Comparison of ENCODE assay signal across 8 cellular contexts in genomic region chr10:7788640-7789335, GRCh38. TPM values are rescaled to one million over a fixed set of nuclear protein-coding genes. Genes with fewer than 3 reads are reported as not detected.
DNase-seq lines count a peak whose midpoint lies in the region; TF ChIP-seq lines count a peak whose summit lies in the region.

No MANE protein-coding gene starts in this region.

- H3K36me3 Mint-ChIP-seq in endodermal cell (ENCODE audit: low read depth) (peaks cover 30% of the 10 kb centered on the region), neural crest cell (ENCODE audit: low read depth) (peaks cover 4% of the 10 kb centered on the region)

- H3K9me3 Mint-ChIP-seq in endodermal cell: no peaks in the 10 kb centered on the region
- no peaks in the 10 kb centered on the region for H3K9me3 Mint-ChIP-seq in neural crest cell

- no peaks in the 10 kb centered on the region for H3K27me3 ChIP-seq in endodermal cell (ENCODE audit: control insufficient read depth, insufficient read depth, low read length, poor library complexity, severe bottlenecking)

- H3K27me3 Mint-ChIP-seq in endodermal cell (ENCODE audit: insufficient read depth): no peaks in the 10 kb centered on the region
- H3K27me3 Mint-ChIP-seq in neural crest cell (ENCODE audit: low read depth): no peaks in the 10 kb centered on the region

- no peaks in the 10 kb centered on the region for H3K9me3 ChIP-seq in endodermal cell (ENCODE audit: control insufficient read depth, low read length)

- H3K4me3 Mint-ChIP-seq in endodermal cell: no peak overlapping the region
- no peak overlapping the region for H3K4me3 Mint-ChIP-seq in neural crest cell

- H3K4me3 ChIP-seq in endodermal cell (ENCODE audit: low read length): peak overlapping the region; percentile 96

- H3K4me1 ChIP-seq in endodermal cell (ENCODE audit: control insufficient read depth, insufficient read depth, low read length): peaks cover 3% of the 10 kb centered on the region

- no peak overlapping the region for H3K27ac Mint-ChIP-seq in endodermal cell
- H3K27ac Mint-ChIP-seq in neural crest cell (ENCODE audit: unreplicated experiment): no peak overlapping the region

- H3K4me1 Mint-ChIP-seq in endodermal cell (peaks cover 22% of the 10 kb centered on the region), neural crest cell (peaks cover 36% of the 10 kb centered on the region)

- POLR2A ChIA-PET in HEK293T (lab: Yijun Ruan, JAX): interaction anchor here (1.0 to 2.3 kb wide), 14 partner anchors 8 to 262 kb away, joined by 3 to 36 read pairs (median 4); partner anchors contain the start of gene TAF3

- peak overlapping the region; percentile 81 for H3K9ac ChIP-seq in endodermal cell (ENCODE audit: extremely low read depth, low read length, poor library complexity, severe bottlenecking)

- DNase-seq in NCI-H748 (lab: John Stamatoyannopoulos, UW; ENCODE audit: unreplicated experiment) (peak; percentile 41), NCI-H748 treated with DMSO at 0.1 percent for 48 hours (lab: John Stamatoyannopoulos, UW) (no peak), HEK293T (ENCODE audit: extremely low spot score) (peak; percentile 17), NCI-H69 (lab: John Stamatoyannopoulos, UW) (peak; percentile 44), endodermal cell (peak; percentile 80), neural crest cell (ENCODE audit: low read depth, low spot score) (peak; percentile 4), GF-D8 (lab: John Stamatoyannopoulos, UW) (no peak)
- no peak for DNase-seq in activated CD8-positive, alpha-beta memory T cell treated with anti-CD3 and anti-CD28 coated beads, Interleukin-2, amount 50 U/mL, for 48 hours

- CTCF ChIA-PET in HEK293T (lab: Yijun Ruan, JAX): no interaction called here

- no peak overlapping the region for H3K27ac ChIP-seq in endodermal cell (ENCODE audit: low read depth, low read length)

- 6% methylated on average over 18 to 25 of the region's 25 CpGs for WGBS in endodermal cell (ENCODE audit: insufficient coverage in 1 of 2, insufficient read length in 1 of 2), 2 experiments

- no peak for TF ChIP-seq CTCF in endodermal cell (conservative IDR thresholded peaks at IDR 0.05)
- TF ChIP-seq CTCF in neural crest cell (conservative IDR thresholded peaks at IDR 0.05): no peak

- H3K36me3 ChIP-seq in endodermal cell (ENCODE audit: control insufficient read depth, insufficient read depth, low read length): peaks cover 25% of the 10 kb centered on the region

TF ChIP-seq in HEK293T, 16 proteins besides CTCF, POLR2A, EP300 and RAD21:
- TF ChIP-seq SP1 (IDR thresholded peaks at IDR 0.05): no peak
- no peak for TF ChIP-seq LEF1 (IDR thresholded peaks at IDR 0.05; ENCODE audit: borderline replicate concordance)
- no peak for TF ChIP-seq TARDBP (IDR thresholded peaks at IDR 0.05)
- TF ChIP-seq PKNOX1 (IDR thresholded peaks at IDR 0.05): no peak
- TF ChIP-seq BHLHE40 (IDR thresholded peaks at IDR 0.05; ENCODE audit: borderline replicate concordance): no peak
- no peak for TF ChIP-seq L3MBTL2 (conservative IDR thresholded peaks at IDR 0.05)
- no peak for TF ChIP-seq SUZ12 (IDR thresholded peaks at IDR 0.05)
- TF ChIP-seq CTBP1 (IDR thresholded peaks at IDR 0.05; ENCODE audit: borderline replicate concordance): no peak
- TF ChIP-seq NFRKB (IDR thresholded peaks at IDR 0.05): no peak
- no peak for TF ChIP-seq FOXA1 (IDR thresholded peaks at IDR 0.05)
- TF ChIP-seq ARNT (IDR thresholded peaks at IDR 0.05): no peak
- no peak for TF ChIP-seq FOXM1 (IDR thresholded peaks at IDR 0.05; ENCODE audit: borderline replicate concordance)
- TF ChIP-seq HDGF (IDR thresholded peaks at IDR 0.05; ENCODE audit: borderline replicate concordance): no peak
- no peak for TF ChIP-seq ELF4 (IDR thresholded peaks at IDR 0.05)
- no peak for TF ChIP-seq ZNF384 (IDR thresholded peaks at IDR 0.05)
- TF ChIP-seq FOXK2 (IDR thresholded peaks at IDR 0.05): no peak

RNA-seq across cellular contexts. Expression of gene ATP5F1C, which starts 0.8 kb away (rescaled TPM):
- total RNA-seq in endodermal cell: 100 to 1,000 TPM; 248 to 287 TPM
- 220 TPM for polyA plus RNA-seq in endodermal cell (2013, experiment 1 of 2)
- 229 TPM for polyA plus RNA-seq in endodermal cell (2013, experiment 2 of 2)
- 241 and 245 TPM in 2 replicates for total RNA-seq in neural crest cell

RNA-seq across cellular contexts. Expression of gene KIN, which starts 1.0 kb away (rescaled TPM):
- total RNA-seq in endodermal cell: 10 to 100 TPM; 17.9 TPM
- 18.2 TPM for polyA plus RNA-seq in endodermal cell (2013, experiment 1 of 2)
- polyA plus RNA-seq in endodermal cell (2013, experiment 2 of 2): 22.0 TPM
- 14.1 and 17.3 TPM in 2 replicates for total RNA-seq in neural crest cell

RNA-seq across cellular contexts. Expression of gene TAF3, which starts 29.5 kb away (rescaled TPM):
- total RNA-seq in endodermal cell (10 to 100 TPM in 1 of 2 donors, 1 to 10 TPM in 1; 9.9 to 10.0 TPM), neural crest cell (11.5 and 11.8 TPM in 2 replicates)
- 8.6 TPM for polyA plus RNA-seq in endodermal cell (2013, experiment 1 of 2)
- polyA plus RNA-seq in endodermal cell (2013, experiment 2 of 2): 8.2 TPM

Comparison
In these comparisons a context has a peak if more than half of its experiments do, and no peak if none do; other contexts are left out.
1. DNase-seq: peak in NCI-H748 (single experiment), HEK293T (single experiment), NCI-H69 (single experiment), endodermal cell (single experiment) and neural crest cell (single experiment); none in NCI-H748 treated with DMSO at 0.1 percent for 48 hours (single experiment), GF-D8 (single experiment) and activated CD8-positive, alpha-beta memory T cell treated with anti-CD3 and anti-CD28 coated beads, Interleukin-2, amount 50 U/mL, for 48 hours (single experiment).